In the genomic region with DNA sequence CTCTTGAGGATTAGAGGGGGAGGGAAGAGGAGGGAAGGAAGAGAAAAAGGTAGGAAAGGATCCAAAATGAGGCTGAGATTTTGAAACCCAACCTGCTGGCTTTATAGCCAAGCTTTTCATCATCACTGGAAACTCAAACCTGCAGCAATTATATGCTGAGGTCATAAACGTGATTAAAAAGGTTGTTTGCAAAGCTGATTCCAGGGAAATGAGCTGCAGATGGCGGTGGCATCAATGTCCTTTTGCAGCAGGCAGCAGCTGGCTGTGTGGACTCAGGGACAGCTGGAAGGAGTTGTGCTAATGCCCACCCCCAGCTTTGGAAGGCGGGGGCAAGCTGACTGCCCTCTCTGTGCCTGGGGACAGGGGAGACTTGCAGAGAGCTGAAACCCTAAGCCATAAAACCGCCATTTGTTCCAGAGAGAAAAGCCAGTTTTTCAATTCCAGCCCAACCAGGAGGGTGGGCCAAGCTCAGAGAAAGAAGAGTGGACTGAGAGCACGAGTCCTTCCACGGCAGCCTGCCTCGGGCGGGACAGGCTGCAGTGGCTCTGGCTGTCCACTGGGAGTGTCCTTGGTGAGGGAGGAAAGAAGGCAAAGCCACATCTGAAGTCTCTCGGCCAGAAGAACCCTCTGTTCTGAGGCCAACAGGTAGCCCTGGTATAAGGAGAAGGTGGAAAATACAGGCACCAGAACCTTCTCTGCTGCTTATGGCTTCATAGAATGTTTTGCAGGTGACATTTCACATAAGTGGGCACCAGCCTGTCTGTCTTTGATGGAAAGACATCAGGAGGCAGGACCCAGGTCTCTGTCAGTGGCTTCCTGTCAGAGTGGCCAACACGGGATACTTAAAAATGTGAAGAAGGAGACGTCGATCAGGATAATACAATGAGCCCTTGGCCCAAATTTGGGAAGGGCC, we compare ENCODE assay signal across 8 cellular contexts.
DNase-seq lines count a peak whose midpoint lies in the region; ATAC-seq and TF ChIP-seq lines count a peak whose summit lies in the region.

No MANE protein-coding gene starts in this region.

- H3K9me2 ChIP-seq in GM23338 (ENCODE audit: insufficient read depth): no peaks in the 10 kb centered on the region

- H3K4me1 Mint-ChIP-seq in GM23338 (peaks cover 19% of the 10 kb centered on the region), chondrocyte (ENCODE audit: low read depth) (peaks cover 15% of the 10 kb centered on the region)

- H3K4me3 Mint-ChIP-seq in GM23338: no peak overlapping the region
- H3K4me3 Mint-ChIP-seq in chondrocyte (ENCODE audit: unreplicated experiment): peak overlapping the region; percentile 25

- H3K79me2 ChIP-seq in GM23338 (replicated peaks; ENCODE audit: insufficient read depth): no peaks in the 10 kb centered on the region

- no peak overlapping the region for H3K4me2 ChIP-seq in GM23338

- no peaks in the 10 kb centered on the region for H3K36me3 ChIP-seq in GM23338 (ENCODE audit: insufficient read depth)

- no peaks in the 10 kb centered on the region for H3K27me3 ChIP-seq in GM23338 (ENCODE audit: insufficient read depth)

- TF ChIP-seq CTCF in GM23338 (conservative IDR thresholded peaks at IDR 0.05; ENCODE audit: low read depth in 2 of 2) (peak; percentile 45 to 55), chondrocyte (IDR thresholded peaks at IDR 0.05) (peak; percentile 75)

- H3K27ac ChIP-seq in GM23338 (ENCODE audit: low read depth): no peak overlapping the region

- H3K4me3 ChIP-seq in GM23338: no peak overlapping the region

- no peaks in the 10 kb centered on the region for H3F3A ChIP-seq in GM23338 (replicated peaks; ENCODE audit: low read depth)

- peaks cover 6% of the 10 kb centered on the region; the same call in 2 of the 3 replicates for H3K9me3 Mint-ChIP-seq in GM23338
- H3K9me3 Mint-ChIP-seq in chondrocyte (ENCODE audit: low read depth): peaks cover 8% of the 10 kb centered on the region

- H3K4me1 ChIP-seq in GM23338 (ENCODE audit: insufficient read depth): no peaks in the 10 kb centered on the region; the same call in 1 of the 2 replicates

- DNase-seq in GM23338 (ENCODE audit: low spot score): peak; percentile 74
- peak; percentile 9 for DNase-seq in NCI-H345 treated with DMSO at 0.1 percent for 48 hours (lab: John Stamatoyannopoulos, UW; ENCODE audit: unreplicated experiment)
- no peak for DNase-seq in chondrocyte (ENCODE audit: low spot score)
- peak; percentile 71 for DNase-seq in medulla oblongata (ENCODE audit: extremely low spot score)
- no peak for DNase-seq in stimulated activated CD4-positive, alpha-beta T cell treated with anti-CD3 and anti-CD28 coated beads, Interleukin-4, amount 100 ng/mL, for 24 hours
- no peak for DNase-seq in activated T-cell treated with anti-CD3 and anti-CD28 coated beads, Interleukin-2, amount 50 U/mL, for 48 hours

- no peaks in the 10 kb centered on the region; the same call in 1 of the 2 replicates for H4K20me1 ChIP-seq in GM23338 (replicated peaks; ENCODE audit: insufficient read depth)

- H2AFZ ChIP-seq in GM23338: peak overlapping the region; percentile 52

- peaks cover 6% of the 10 kb centered on the region for H3K27me3 Mint-ChIP-seq in GM23338 (ENCODE audit: insufficient read depth, low read depth, poor library complexity)
- H3K27me3 Mint-ChIP-seq in chondrocyte (ENCODE audit: low read depth): peaks cover 45% of the 10 kb centered on the region

- peaks cover 5% of the 10 kb centered on the region; the same call in 1 of the 3 replicates for H3K36me3 Mint-ChIP-seq in GM23338 (ENCODE audit: low read depth)
- peaks cover 2% of the 10 kb centered on the region for H3K36me3 Mint-ChIP-seq in chondrocyte (ENCODE audit: low read depth)

- no peak overlapping the region for H3K27ac Mint-ChIP-seq in GM23338
- H3K27ac Mint-ChIP-seq in chondrocyte (ENCODE audit: unreplicated experiment): no peak overlapping the region

- ATAC-seq in GM23338 (peak; percentile 89), GM21390 (IDR thresholded peaks at IDR 0.05; ENCODE audit: unreplicated experiment) (no peak), HG02588 (IDR thresholded peaks at IDR 0.05; ENCODE audit: unreplicated experiment) (no peak)

TF ChIP-seq in GM23338, 12 proteins besides CTCF, POLR2A, EP300 and RAD21 (continues in another document):
- TF ChIP-seq CREB1 (CRISPR knock-in tag; IDR thresholded peaks at IDR 0.05; ENCODE audit: low read depth): no peak
- no peak for TF ChIP-seq ZNF331 (CRISPR knock-in tag; IDR thresholded peaks at IDR 0.05; ENCODE audit: low read depth)
- TF ChIP-seq STAT1 (IDR thresholded peaks at IDR 0.05; ENCODE audit: unreplicated experiment): no peak
- TF ChIP-seq, protein P1, sequence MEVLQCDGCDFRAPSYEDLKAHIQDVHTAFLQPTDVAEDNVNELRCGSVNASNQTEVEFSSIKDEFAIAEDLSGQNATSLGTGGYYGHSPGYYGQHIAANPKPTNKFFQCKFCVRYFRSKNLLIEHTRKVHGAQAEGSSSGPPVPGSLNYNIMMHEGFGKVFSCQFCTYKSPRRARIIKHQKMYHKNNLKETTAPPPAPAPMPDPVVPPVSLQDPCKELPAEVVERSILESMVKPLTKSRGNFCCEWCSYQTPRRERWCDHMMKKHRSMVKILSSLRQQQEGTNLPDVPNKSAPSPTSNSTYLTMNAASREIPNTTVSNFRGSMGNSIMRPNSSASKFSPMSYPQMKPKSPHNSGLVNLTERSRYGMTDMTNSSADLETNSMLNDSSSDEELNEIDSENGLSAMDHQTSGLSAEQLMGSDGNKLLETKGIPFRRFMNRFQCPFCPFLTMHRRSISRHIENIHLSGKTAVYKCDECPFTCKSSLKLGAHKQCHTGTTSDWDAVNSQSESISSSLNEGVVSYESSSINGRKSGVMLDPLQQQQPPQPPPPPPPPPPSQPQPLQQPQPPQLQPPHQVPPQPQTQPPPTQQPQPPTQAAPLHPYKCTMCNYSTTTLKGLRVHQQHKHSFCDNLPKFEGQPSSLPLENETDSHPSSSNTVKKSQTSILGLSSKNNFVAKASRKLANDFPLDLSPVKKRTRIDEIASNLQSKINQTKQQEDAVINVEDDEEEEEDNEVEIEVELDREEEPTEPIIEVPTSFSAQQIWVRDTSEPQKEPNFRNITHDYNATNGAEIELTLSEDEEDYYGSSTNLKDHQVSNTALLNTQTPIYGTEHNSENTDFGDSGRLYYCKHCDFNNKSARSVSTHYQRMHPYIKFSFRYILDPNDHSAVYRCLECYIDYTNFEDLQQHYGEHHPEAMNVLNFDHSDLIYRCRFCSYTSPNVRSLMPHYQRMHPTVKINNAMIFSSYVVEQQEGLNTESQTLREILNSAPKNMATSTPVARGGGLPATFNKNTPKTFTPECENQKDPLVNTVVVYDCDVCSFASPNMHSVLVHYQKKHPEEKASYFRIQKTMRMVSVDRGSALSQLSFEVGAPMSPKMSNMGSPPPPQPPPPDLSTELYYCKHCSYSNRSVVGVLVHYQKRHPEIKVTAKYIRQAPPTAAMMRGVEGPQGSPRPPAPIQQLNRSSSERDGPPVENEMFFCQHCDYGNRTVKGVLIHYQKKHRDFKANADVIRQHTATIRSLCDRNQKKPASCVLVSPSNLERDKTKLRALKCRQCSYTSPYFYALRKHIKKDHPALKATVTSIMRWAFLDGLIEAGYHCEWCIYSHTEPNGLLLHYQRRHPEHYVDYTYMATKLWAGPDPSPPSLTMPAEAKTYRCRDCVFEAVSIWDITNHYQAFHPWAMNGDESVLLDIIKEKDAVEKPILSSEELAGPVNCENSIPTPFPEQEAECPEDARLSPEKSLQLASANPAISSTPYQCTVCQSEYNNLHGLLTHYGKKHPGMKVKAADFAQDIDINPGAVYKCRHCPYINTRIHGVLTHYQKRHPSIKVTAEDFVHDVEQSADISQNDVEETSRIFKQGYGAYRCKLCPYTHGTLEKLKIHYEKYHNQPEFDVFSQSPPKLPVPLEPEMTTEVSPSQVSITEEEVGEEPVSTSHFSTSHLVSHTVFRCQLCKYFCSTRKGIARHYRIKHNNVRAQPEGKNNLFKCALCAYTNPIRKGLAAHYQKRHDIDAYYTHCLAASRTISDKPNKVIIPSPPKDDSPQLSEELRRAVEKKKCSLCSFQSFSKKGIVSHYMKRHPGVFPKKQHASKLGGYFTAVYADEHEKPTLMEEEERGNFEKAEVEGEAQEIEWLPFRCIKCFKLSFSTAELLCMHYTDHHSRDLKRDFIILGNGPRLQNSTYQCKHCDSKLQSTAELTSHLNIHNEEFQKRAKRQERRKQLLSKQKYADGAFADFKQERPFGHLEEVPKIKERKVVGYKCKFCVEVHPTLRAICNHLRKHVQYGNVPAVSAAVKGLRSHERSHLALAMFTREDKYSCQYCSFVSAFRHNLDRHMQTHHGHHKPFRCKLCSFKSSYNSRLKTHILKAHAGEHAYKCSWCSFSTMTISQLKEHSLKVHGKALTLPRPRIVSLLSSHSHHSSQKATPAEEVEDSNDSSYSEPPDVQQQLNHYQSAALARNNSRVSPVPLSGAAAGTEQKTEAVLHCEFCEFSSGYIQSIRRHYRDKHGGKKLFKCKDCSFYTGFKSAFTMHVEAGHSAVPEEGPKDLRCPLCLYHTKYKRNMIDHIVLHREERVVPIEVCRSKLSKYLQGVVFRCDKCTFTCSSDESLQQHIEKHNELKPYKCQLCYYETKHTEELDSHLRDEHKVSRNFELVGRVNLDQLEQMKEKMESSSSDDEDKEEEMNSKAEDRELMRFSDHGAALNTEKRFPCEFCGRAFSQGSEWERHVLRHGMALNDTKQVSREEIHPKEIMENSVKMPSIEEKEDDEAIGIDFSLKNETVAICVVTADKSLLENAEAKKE (CRISPR knock-in tag; IDR thresholded peaks at IDR 0.05): no peak
- no peak for TF ChIP-seq ZNF114 (CRISPR knock-in tag; IDR thresholded peaks at IDR 0.05)
- TF ChIP-seq POLR2AphosphoS5 (IDR thresholded peaks at IDR 0.05; ENCODE audit: low read depth): no peak
- TF ChIP-seq EZH2 (IDR thresholded peaks at IDR 0.05; ENCODE audit: low read depth, unreplicated experiment): no peak
- TF ChIP-seq JUNB (IDR thresholded peaks at IDR 0.05; ENCODE audit: unreplicated experiment): no peak
- TF ChIP-seq NANOG (IDR thresholded peaks at IDR 0.05; ENCODE audit: borderline replicate concordance): no peak

Comparison
In these comparisons a context has a peak if more than half of its experiments do, and no peak if none do; other contexts are left out.
1. DNase-seq: peak in GM23338 (single experiment), NCI-H345 treated with DMSO at 0.1 percent for 48 hours (single experiment) and medulla oblongata (single experiment); none in chondrocyte (single experiment), stimulated activated CD4-positive, alpha-beta T cell treated with anti-CD3 and anti-CD28 coated beads, Interleukin-4, amount 100 ng/mL, for 24 hours (single experiment) and activated T-cell treated with anti-CD3 and anti-CD28 coated beads, Interleukin-2, amount 50 U/mL, for 48 hours (0 of 2).